ENCODE assay signal across 11 cellular contexts in the genomic region with DNA sequence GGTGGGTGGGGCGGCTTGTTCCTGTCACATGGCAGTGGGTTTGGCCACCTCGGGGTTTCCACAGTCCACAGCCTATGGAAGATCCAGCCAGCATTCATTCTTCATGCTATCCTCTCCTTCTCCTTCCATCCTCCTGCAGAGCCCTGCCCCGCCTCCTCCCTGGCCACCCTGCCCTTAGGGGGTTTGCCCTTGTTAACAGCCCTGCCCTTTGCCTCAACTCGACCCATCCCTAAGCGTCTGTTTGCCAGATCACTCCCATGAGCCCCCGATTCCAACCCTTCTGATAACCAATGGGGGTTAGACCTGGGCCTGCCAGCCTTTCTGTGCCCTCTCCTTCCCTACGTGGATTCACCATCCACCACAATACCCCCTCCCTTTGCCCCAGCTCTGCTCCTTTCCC. TPM values are rescaled to one million over a fixed set of nuclear protein-coding genes. Genes with fewer than 3 reads are reported as not detected.
"Had no signal": no experiment of that assay in that cellular context is flagged by ENCODE, and none has a peak within 500 bp of the region (broad histone marks: within the 10 kb centered on the region; RNA-seq: fewer than 3 reads in every experiment).

No MANE protein-coding gene starts in this region.

- ATAC-seq: HCT116, HepG2 had no signal

- H3K27ac ChIP-seq: GM23248, HL-60 had no signal

- H2AFZ ChIP-seq: GM23248 had no signal

- H3K4me3 Mint-ChIP-seq: HFFc6, IgD-negative memory B cell had no signal

- H3K4me1 Mint-ChIP-seq: IgD-negative memory B cell had no signal

- H3K9me3 Mint-ChIP-seq: HFFc6, IgD-negative memory B cell had no signal

- H3K4me3 ChIP-seq: GM23248, HAP-1 had no signal

- H3K36me3 ChIP-seq: HAP-1 had no signal

- H3K27ac Mint-ChIP-seq: HFFc6, IgD-negative memory B cell had no signal

- H3K9ac ChIP-seq: GM23248 had no signal

- H3K4me1 ChIP-seq: HAP-1 had no signal

- DNase-seq: GM23248, GOT3, H7, HFFc6 had no signal

- H3K9me3 ChIP-seq: HAP-1 had no signal

RNA-seq across cellular contexts. Expression of gene PRR20G, which starts 31.0 kb away (rescaled TPM):
- total RNA-seq: GM23248, H4, H7, HepG2, HFFc6, HT1080 had no signal
- polyA plus RNA-seq: GM23248, HepG2, IgD-negative memory B cell had no signal
